Comparison of ENCODE assay signal across 14 cellular contexts in the genomic region with DNA sequence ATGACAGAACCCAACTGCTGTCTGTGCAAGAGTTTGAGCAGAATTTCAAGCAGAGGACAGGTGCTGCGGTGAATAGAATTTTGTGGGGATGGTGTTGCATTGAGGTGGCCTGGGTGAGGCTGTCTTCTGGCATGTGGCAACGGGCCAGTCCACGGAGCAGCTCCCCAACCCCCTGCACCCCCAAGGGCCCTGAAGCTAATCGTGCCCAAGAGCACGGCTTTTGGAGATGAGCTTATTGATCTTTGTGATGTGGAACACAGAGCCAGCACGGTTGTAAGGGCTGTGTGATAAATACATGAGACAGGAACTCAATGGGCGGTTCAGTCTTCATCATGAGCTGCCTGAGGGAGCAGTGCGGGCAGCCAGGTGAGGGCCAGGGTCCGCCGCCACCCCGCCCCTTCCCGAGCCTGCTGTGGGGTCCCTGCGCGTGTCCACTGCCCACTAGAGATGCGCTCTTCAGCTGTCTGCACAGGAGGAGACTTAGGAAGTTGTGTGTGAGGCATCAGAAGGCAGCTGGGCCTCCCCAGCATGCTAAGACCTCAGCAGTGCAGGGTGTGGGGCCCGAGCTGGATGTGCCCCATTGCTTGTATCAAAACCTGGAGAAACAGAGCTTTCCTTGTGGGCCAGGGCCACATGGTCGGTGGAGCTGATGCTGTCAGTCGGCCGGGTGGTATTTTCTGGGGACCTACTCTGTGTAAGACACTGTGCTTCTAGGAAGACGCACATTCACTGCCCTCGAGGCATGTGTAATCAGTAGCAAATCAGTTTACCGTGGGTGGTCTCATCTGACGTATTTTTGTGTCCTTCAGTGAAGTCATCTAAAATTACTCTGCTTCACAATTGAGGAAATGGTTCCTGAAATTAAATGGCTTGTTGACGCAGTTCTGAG.
DNase-seq lines count a peak whose midpoint lies in the region; ATAC-seq, FAIRE-seq and TF ChIP-seq lines count a peak whose summit lies in the region.
"Had no signal": no experiment of that assay in that cellular context is flagged by ENCODE, and none has a peak within 500 bp of the region (broad histone marks: within the 10 kb centered on the region; RNA-seq: fewer than 3 reads in every experiment).

No MANE protein-coding gene starts in this region.

- no peaks in the 10 kb centered on the region for H4K20me1 ChIP-seq in GM23338 (replicated peaks; ENCODE audit: insufficient read depth)
- H4K20me1 ChIP-seq in H1 (replicated peaks in 1 of 2; ENCODE audit: control insufficient read depth in 1 of 2, insufficient read depth in 2 of 2, low read length in 2 of 2): no peaks in the 10 kb centered on the region

- no peak for FAIRE-seq in H1 (lab: Jason Lieb, UNC)
- FAIRE-seq: GM12878, GM18507 had no signal

- H3K23me2 ChIP-seq in H1 (ENCODE audit: low read depth, low read length): no peaks in the 10 kb centered on the region

- TF ChIP-seq EP300 in H1 (IDR thresholded peaks at IDR 0.05; ENCODE audit: borderline replicate concordance in 1 of 2, low read depth in 2 of 2, low read length in 2 of 2): no peak

- ATAC-seq in GM23338: no peak
- ATAC-seq in stimulated activated effector memory CD8-positive, alpha-beta T cell treated with anti-CD3 and anti-CD28 coated beads, Interleukin-12 subunit alpha, Interleukin-12 subunit beta, amount 100 ng/mL, for 72 hours: peak; percentile 5
- ATAC-seq in stimulated activated naive CD8-positive, alpha-beta T cell treated with anti-CD3 and anti-CD28 coated beads, Interleukin-15, amount 100 ng/mL, for 72 hours: no peak
- ATAC-seq: GM12878 had no signal

- H3K4me2 ChIP-seq in GM23338 (no peak overlapping the region), H1 (ENCODE audit: insufficient read depth in 1 of 2, low read depth in 2 of 2, low read length in 2 of 2) (no peak overlapping the region)

- H2AK5ac ChIP-seq in H1 (ENCODE audit: low read depth, low read length): no peak overlapping the region

- no peaks in the 10 kb centered on the region for H3K36me3 ChIP-seq in GM23338 (ENCODE audit: insufficient read depth)
- no peaks in the 10 kb centered on the region for H3K36me3 ChIP-seq in H1 (ENCODE audit: control insufficient read depth in 2 of 4, insufficient read depth in 4 of 4, low read length in 3 of 4)

- CTCF ChIA-PET in H1 (lab: Charles Lee; ENCODE audit: partially characterized antibody): interaction anchor here (1.0 to 1.4 kb wide), 3 partner anchors 143 to 234 kb away, joined by 3 to 4 read pairs (median 3); no protein-coding TSS in a partner anchor
- CTCF ChIA-PET in activated CD4-positive, alpha-beta T cell treated with anti-CD3 and anti-CD28 coated beads, Interleukin-2, amount 10 ng/mL, durations not matched to agents 7 days and 5 days (lab: Charles Lee): interaction anchor here (1.3 kb wide), 1 partner anchor 12 kb away, joined by 3 read pairs; no protein-coding TSS in a partner anchor

- H2AFZ ChIP-seq in GM23338 (no peak overlapping the region), H1 (ENCODE audit: low read length) (no peak overlapping the region)

- H3K9ac ChIP-seq in H1 (replicated peaks in 1 of 4; ENCODE audit: extremely low read depth in 1 of 4, low read depth in 3 of 4, low read length in 3 of 4): no peak overlapping the region

- H3K56ac ChIP-seq in H1 (replicated peaks; ENCODE audit: insufficient read length, low read depth, low read length): no peak overlapping the region

- H3K4me1 ChIP-seq in GM23338 (ENCODE audit: insufficient read depth) (no peaks in the 10 kb centered on the region; the same call in 1 of the 2 replicates), H1 (replicated peaks in 1 of 4; ENCODE audit: control insufficient read depth in 3 of 4, insufficient read depth in 4 of 4, low read length in 3 of 4) (peaks cover 0 to 7% (median under 1%) of the 10 kb centered on the region in 4 experiments; a peak in 1 of 7 replicates)

- no peak overlapping the region for H3K4me3 Mint-ChIP-seq in GM23338
- no peak overlapping the region for H3K4me3 Mint-ChIP-seq in neural crest cell
- H3K4me3 Mint-ChIP-seq in stimulated activated effector memory CD8-positive, alpha-beta T cell treated with anti-CD3 and anti-CD28 coated beads, Interleukin-12 subunit alpha, Interleukin-12 subunit beta, amount 100 ng/mL, for 72 hours: no peak overlapping the region
- H3K4me3 Mint-ChIP-seq in stimulated activated naive CD8-positive, alpha-beta T cell treated with anti-CD3 and anti-CD28 coated beads, Interleukin-15, amount 100 ng/mL, for 72 hours: no peak overlapping the region
- H3K4me3 Mint-ChIP-seq in activated CD4-positive, alpha-beta T cell treated with anti-CD3 and anti-CD28 coated beads, Interleukin-2, amount 10 ng/mL, durations not matched to agents 7 days and 5 days: no peak overlapping the region
- H3K4me3 Mint-ChIP-seq: CD4-positive, alpha-beta memory T cell had no signal

- H3K9me3 Mint-ChIP-seq in GM23338 (no peaks in the 10 kb centered on the region), neural crest cell (no peaks in the 10 kb centered on the region)
- H3K9me3 Mint-ChIP-seq in stimulated activated effector memory CD8-positive, alpha-beta T cell treated with anti-CD3 and anti-CD28 coated beads, Interleukin-12 subunit alpha, Interleukin-12 subunit beta, amount 100 ng/mL, for 72 hours: no peaks in the 10 kb centered on the region
- H3K9me3 Mint-ChIP-seq in stimulated activated naive CD8-positive, alpha-beta T cell treated with anti-CD3 and anti-CD28 coated beads, Interleukin-15, amount 100 ng/mL, for 72 hours: no peaks in the 10 kb centered on the region
- H3K9me3 Mint-ChIP-seq in activated CD4-positive, alpha-beta T cell treated with anti-CD3 and anti-CD28 coated beads, Interleukin-2, amount 10 ng/mL, durations not matched to agents 7 days and 5 days: no peaks in the 10 kb centered on the region
- H3K9me3 Mint-ChIP-seq: CD4-positive, alpha-beta memory T cell had no signal

- DNase-seq in GM23338 (ENCODE audit: low spot score) (no peak), H1 (ENCODE audit: low read depth in 1 of 2, low spot score in 2 of 2) (no peak), neural crest cell (ENCODE audit: low read depth, low spot score) (no peak), T1000 (lab: John Stamatoyannopoulos, UW) (no peak), NCI-H1092 (lab: John Stamatoyannopoulos, UW) (no peak)
- no peak for DNase-seq in stimulated activated effector memory CD8-positive, alpha-beta T cell treated with anti-CD3 and anti-CD28 coated beads, Interleukin-12 subunit alpha, Interleukin-12 subunit beta, amount 100 ng/mL, for 72 hours (ENCODE audit: low spot score in 2 of 2)
- DNase-seq in stimulated activated naive CD8-positive, alpha-beta T cell treated with anti-CD3 and anti-CD28 coated beads, Interleukin-15, amount 100 ng/mL, for 72 hours: no peak
- no peak for DNase-seq in activated CD4-positive, alpha-beta T cell treated with anti-CD3 and anti-CD28 coated beads, Interleukin-2, amount 10 ng/mL, durations not matched to agents 7 days and 5 days
- DNase-seq: ACHN; CD4-positive, alpha-beta memory T cell; DMS79 had no signal

- no peaks in the 10 kb centered on the region for H3K9me2 ChIP-seq in GM23338 (ENCODE audit: insufficient read depth)

- H3K4me3 ChIP-seq in GM23338 (no peak overlapping the region), H1 (ENCODE audit: extremely low read depth in 1 of 4, insufficient read depth in 2 of 4, low read depth in 3 of 4, low read length in 4 of 4) (no peak overlapping the region)
- H3K4me3 ChIP-seq: GM12878 had no signal

- H3K27ac ChIP-seq in GM23338 (ENCODE audit: low read depth): no peak overlapping the region
- H3K27ac ChIP-seq in H1 (ENCODE audit: low read depth, low read length): no peak overlapping the region
- H3K27ac ChIP-seq: C4-2B had no signal

- H3K79me2 ChIP-seq in GM23338 (replicated peaks; ENCODE audit: insufficient read depth) (no peaks in the 10 kb centered on the region), H1 (ENCODE audit: control insufficient read depth in 1 of 2, insufficient read depth in 2 of 2, low read length in 2 of 2) (no peaks in the 10 kb centered on the region)

- H2BK12ac ChIP-seq in H1 (ENCODE audit: low read depth, low read length): no peak overlapping the region

- H4K5ac ChIP-seq in H1 (ENCODE audit: insufficient read length, low read depth, low read length): no peak overlapping the region

- no peak overlapping the region for H2BK20ac ChIP-seq in H1 (ENCODE audit: low read length)

- H3K36me3 Mint-ChIP-seq in GM23338 (ENCODE audit: low read depth): no peaks in the 10 kb centered on the region
- H3K36me3 Mint-ChIP-seq in neural crest cell (ENCODE audit: low read depth): no peaks in the 10 kb centered on the region
- no peaks in the 10 kb centered on the region for H3K36me3 Mint-ChIP-seq in stimulated activated effector memory CD8-positive, alpha-beta T cell treated with anti-CD3 and anti-CD28 coated beads, Interleukin-12 subunit alpha, Interleukin-12 subunit beta, amount 100 ng/mL, for 72 hours
- no peaks in the 10 kb centered on the region for H3K36me3 Mint-ChIP-seq in activated CD4-positive, alpha-beta T cell treated with anti-CD3 and anti-CD28 coated beads, Interleukin-2, amount 10 ng/mL, durations not matched to agents 7 days and 5 days (ENCODE audit: low read depth)
- H3K36me3 Mint-ChIP-seq: CD4-positive, alpha-beta memory T cell had no signal

- H3K23ac ChIP-seq in H1 (ENCODE audit: insufficient read length): no peak overlapping the region

- TF ChIP-seq CTCF in GM23338 (conservative IDR thresholded peaks at IDR 0.05; ENCODE audit: low read depth in 2 of 2): no peak
- TF ChIP-seq CTCF in H1 (IDR thresholded peaks at IDR 0.05; ENCODE audit: control extremely low read depth in 1 of 3, insufficient read depth in 1 of 3, low read depth in 1 of 3, low read length in 3 of 3): no peak
- TF ChIP-seq CTCF in neural crest cell (conservative IDR thresholded peaks at IDR 0.05): no peak

- H4K8ac ChIP-seq in H1 (ENCODE audit: extremely low read depth, insufficient read depth, low read length): peak overlapping the region; percentile 35; the same call in 1 of the 2 replicates

- peaks cover 18% of the 10 kb centered on the region for H3K4me1 Mint-ChIP-seq in GM23338
- peaks cover 5% of the 10 kb centered on the region for H3K4me1 Mint-ChIP-seq in neural crest cell
- no peaks in the 10 kb centered on the region for H3K4me1 Mint-ChIP-seq in stimulated activated effector memory CD8-positive, alpha-beta T cell treated with anti-CD3 and anti-CD28 coated beads, Interleukin-12 subunit alpha, Interleukin-12 subunit beta, amount 100 ng/mL, for 72 hours
- no peaks in the 10 kb centered on the region for H3K4me1 Mint-ChIP-seq in stimulated activated naive CD8-positive, alpha-beta T cell treated with anti-CD3 and anti-CD28 coated beads, Interleukin-15, amount 100 ng/mL, for 72 hours
- no peaks in the 10 kb centered on the region for H3K4me1 Mint-ChIP-seq in activated CD4-positive, alpha-beta T cell treated with anti-CD3 and anti-CD28 coated beads, Interleukin-2, amount 10 ng/mL, durations not matched to agents 7 days and 5 days
- H3K4me1 Mint-ChIP-seq: CD4-positive, alpha-beta memory T cell had no signal

- TF ChIP-seq POLR2A in H1 (IDR thresholded peaks at IDR 0.05; ENCODE audit: control extremely low read depth in 1 of 2, low read depth in 2 of 2, low read length in 2 of 2): no peak

- H3F3A ChIP-seq in GM23338 (replicated peaks; ENCODE audit: low read depth): no peaks in the 10 kb centered on the region

- no peak overlapping the region for H3K14ac ChIP-seq in H1 (ENCODE audit: insufficient read length)

- no peak overlapping the region for H2BK120ac ChIP-seq in H1 (replicated peaks; ENCODE audit: low read depth, low read length)

- no peak overlapping the region for H4K91ac ChIP-seq in H1 (replicated peaks; ENCODE audit: insufficient read length, low read length)

- no peaks in the 10 kb centered on the region for H3K9me3 ChIP-seq in H1 (ENCODE audit: insufficient read depth in 2 of 2, low read depth in 1 of 2, low read length in 1 of 2)

- H3K79me1 ChIP-seq in H1 (ENCODE audit: low read depth, low read length): no peaks in the 10 kb centered on the region

- 92% methylated on average over 23 of the region's 24 CpGs; no CpG with 5 or more reads in 1 of the 2 experiments for WGBS in H1 (ENCODE audit: extremely low coverage in 1 of 2, insufficient coverage in 1 of 2, insufficient read length in 1 of 2, insufficient replicate concordance in 2 of 2, low coverage in 1 of 2, low lambda C conversion rate in 2 of 2, missing lambda C conversion rate in 1 of 2), 2 experiments

- H3K27me3 Mint-ChIP-seq in GM23338 (ENCODE audit: insufficient read depth, low read depth, poor library complexity) (peaks cover 5% of the 10 kb centered on the region), neural crest cell (ENCODE audit: low read depth) (no peaks in the 10 kb centered on the region)
- H3K27me3 Mint-ChIP-seq in stimulated activated naive CD8-positive, alpha-beta T cell treated with anti-CD3 and anti-CD28 coated beads, Interleukin-15, amount 100 ng/mL, for 72 hours: peaks cover 9% of the 10 kb centered on the region
- H3K27me3 Mint-ChIP-seq in activated CD4-positive, alpha-beta T cell treated with anti-CD3 and anti-CD28 coated beads, Interleukin-2, amount 10 ng/mL, durations not matched to agents 7 days and 5 days: peaks cover 19% of the 10 kb centered on the region

- H3K27ac Mint-ChIP-seq in GM23338 (0 out of 2 replicates have a peak overlapping the region, but pooled peaks have one; percentile 19), neural crest cell (ENCODE audit: unreplicated experiment) (peak overlapping the region; percentile 43)
- H3K27ac Mint-ChIP-seq in stimulated activated effector memory CD8-positive, alpha-beta T cell treated with anti-CD3 and anti-CD28 coated beads, Interleukin-12 subunit alpha, Interleukin-12 subunit beta, amount 100 ng/mL, for 72 hours: no peak overlapping the region
- peak overlapping the region in 1 of 2 donors; percentile 63 for H3K27ac Mint-ChIP-seq in stimulated activated naive CD8-positive, alpha-beta T cell treated with anti-CD3 and anti-CD28 coated beads, Interleukin-15, amount 100 ng/mL, for 72 hours
- H3K27ac Mint-ChIP-seq in activated CD4-positive, alpha-beta T cell treated with anti-CD3 and anti-CD28 coated beads, Interleukin-2, amount 10 ng/mL, durations not matched to agents 7 days and 5 days: no peak overlapping the region
- H3K27ac Mint-ChIP-seq: CD4-positive, alpha-beta memory T cell had no signal

- H3K18ac ChIP-seq in H1 (ENCODE audit: extremely low read depth, low read length): no peak overlapping the region

- TF ChIP-seq RAD21 in H1 (IDR thresholded peaks at IDR 0.05 in 1 of 2, conservative IDR thresholded peaks at IDR 0.05 in 1 of 2; ENCODE audit: low read depth in 2 of 2, low read length in 2 of 2): no peak

- no peak overlapping the region for H2BK5ac ChIP-seq in H1 (ENCODE audit: low read depth, low read length)

- POLR2A ChIA-PET in H1 (lab: Charles Lee; ENCODE audit: partially characterized antibody): interaction anchor here (1.3 kb wide), 1 partner anchor 29 kb away, joined by 3 read pairs; no protein-coding TSS in a partner anchor
- POLR2A ChIA-PET in activated CD4-positive, alpha-beta T cell treated with anti-CD3 and anti-CD28 coated beads, Interleukin-2, amount 10 ng/mL, durations not matched to agents 7 days and 5 days (lab: Charles Lee): no interaction called here

- no peak overlapping the region for H3K4ac ChIP-seq in H1 (replicated peaks; ENCODE audit: insufficient read length, low read depth, low read length)

- no peaks in the 10 kb centered on the region for H3K27me3 ChIP-seq in GM23338 (ENCODE audit: insufficient read depth)
- no peaks in the 10 kb centered on the region for H3K27me3 ChIP-seq in H1 (replicated peaks in 1 of 4; ENCODE audit: control insufficient read depth in 3 of 4, extremely low read depth in 1 of 4, insufficient read depth in 3 of 4, low read length in 3 of 4)

- no peak overlapping the region for H2BK15ac ChIP-seq in H1 (ENCODE audit: low read length)

Comparison
In these comparisons a context has a peak if more than half of its experiments do, and no peak if none do; other contexts are left out.
1. H3K27ac Mint-ChIP-seq: peak in GM23338 (single experiment) and neural crest cell (single experiment); none in stimulated activated effector memory CD8-positive, alpha-beta T cell treated with anti-CD3 and anti-CD28 coated beads, Interleukin-12 subunit alpha, Interleukin-12 subunit beta, amount 100 ng/mL, for 72 hours (single experiment) and activated CD4-positive, alpha-beta T cell treated with anti-CD3 and anti-CD28 coated beads, Interleukin-2, amount 10 ng/mL, durations not matched to agents 7 days and 5 days (single experiment).